Comparison of ENCODE assay signal across 30 cellular contexts in the genomic region with DNA sequence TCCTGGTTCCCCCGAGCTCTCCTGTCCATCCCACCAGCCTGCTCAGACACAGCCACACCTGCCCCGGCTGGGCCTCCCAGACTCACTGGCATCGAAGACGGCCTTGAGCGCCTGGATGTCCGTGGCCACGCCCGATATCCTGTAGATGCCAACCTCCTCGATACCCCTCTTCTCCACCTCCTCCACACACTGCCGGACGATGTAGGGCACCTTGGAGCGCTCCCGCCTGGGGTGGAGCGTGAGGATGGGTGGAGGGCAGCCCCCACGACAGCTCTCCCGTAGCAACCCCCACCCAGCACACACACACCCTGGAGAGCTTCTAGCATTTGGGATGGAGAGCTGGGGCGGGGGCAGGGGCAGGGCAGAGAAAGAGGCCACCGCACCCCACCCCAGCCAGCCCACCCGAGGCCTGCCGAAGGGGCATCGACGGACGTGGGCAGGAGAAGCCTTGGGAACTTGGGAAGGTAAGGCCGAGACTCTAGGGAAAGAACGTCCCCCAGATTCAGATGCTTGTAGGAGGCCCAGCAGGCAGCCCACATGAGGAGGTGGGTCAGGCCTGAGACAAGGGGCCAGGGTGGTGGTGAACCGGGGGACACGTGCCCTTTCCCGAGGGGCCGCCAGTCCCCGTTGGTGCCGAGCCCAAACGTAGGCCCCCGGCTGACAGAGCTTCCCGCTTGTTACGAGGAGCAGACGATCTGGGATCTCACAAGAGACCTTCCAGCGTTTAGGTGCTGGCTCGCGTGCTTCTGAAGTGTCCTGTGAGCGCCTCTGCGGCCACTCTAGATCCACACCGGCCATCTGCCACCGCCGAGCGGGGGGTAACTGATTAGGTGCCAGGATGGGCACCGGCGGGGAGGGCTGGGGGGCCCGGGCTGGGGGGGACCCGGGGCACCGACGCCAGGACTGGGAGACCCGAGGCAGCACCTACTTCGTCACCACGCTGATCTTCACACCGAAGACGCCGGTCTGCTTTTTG. TPM values are rescaled to one million over a fixed set of nuclear protein-coding genes. Genes with fewer than 3 reads are reported as not detected.
DNase-seq lines count a peak whose midpoint lies in the region; ATAC-seq, FAIRE-seq and TF ChIP-seq lines count a peak whose summit lies in the region.
"Had no signal": no experiment of that assay in that cellular context is flagged by ENCODE, and none has a peak within 500 bp of the region (broad histone marks: within the 10 kb centered on the region; RNA-seq: fewer than 3 reads in every experiment).

No MANE protein-coding gene starts in this region.

- no peaks in the 10 kb centered on the region for H3K27me3 Mint-ChIP-seq in activated CD4-positive, alpha-beta memory T cell treated with anti-CD3 and anti-CD28 coated beads, Interleukin-2, amount 10 ng/mL, durations not matched to agents 7 days and 5 days
- H3K27me3 Mint-ChIP-seq: activated CD4-positive, alpha-beta T cell treated with anti-CD3 and anti-CD28 coated beads for 36 hours; activated naive CD8-positive, alpha-beta T cell treated with anti-CD3 and anti-CD28 coated beads for 36 hours; CD8-positive, alpha-beta memory T cell; stimulated activated naive CD8-positive, alpha-beta T cell treated with anti-CD3 and anti-CD28 coated beads, Interleukin-15, amount 100 ng/mL, for 72 hours had no signal

- no peak overlapping the region for H2AFZ ChIP-seq in HCT116 (ENCODE audit: low read depth, low read length, poor library complexity, severe bottlenecking)
- H2AFZ ChIP-seq: GM23338 had no signal

- H3K9ac ChIP-seq in HCT116 (ENCODE audit: low read length), result no peak overlapping the region
- no peak overlapping the region for H3K9ac ChIP-seq in kidney (ENCODE audit: low read length in 2 of 2)

- no TSS peak for BruUV-seq in HCT116 (replicated peaks; lab: Mats Ljungman, UMichigan)

- H3K4me3 Mint-ChIP-seq in activated CD4-positive, alpha-beta memory T cell treated with anti-CD3 and anti-CD28 coated beads, Interleukin-2, amount 10 ng/mL, durations not matched to agents 7 days and 5 days, result no peak overlapping the region
- H3K4me3 Mint-ChIP-seq: activated CD4-positive, alpha-beta T cell treated with anti-CD3 and anti-CD28 coated beads for 36 hours; activated naive CD8-positive, alpha-beta T cell treated with anti-CD3 and anti-CD28 coated beads for 36 hours; endodermal cell; GM23338; immature natural killer cell; stimulated activated naive CD8-positive, alpha-beta T cell treated with anti-CD3 and anti-CD28 coated beads, Interleukin-15, amount 100 ng/mL, for 72 hours; T-helper 2 cell treated with Interferon-gamma antibody and Interleukin-4, amounts not matched to agents 5 μg/mL and 100 μg/mL, for 36 hours had no signal

- H3K4me1 ChIP-seq in A549 (no peaks in the 10 kb centered on the region), HCT116 (ENCODE audit: control insufficient read depth in 1 of 2, insufficient read depth in 2 of 2, low read length in 2 of 2) (no peaks in the 10 kb centered on the region), kidney (ENCODE audit: control insufficient read depth in 1 of 2, insufficient read depth in 1 of 2, low read depth in 1 of 2, low read length in 2 of 2) (no peaks in the 10 kb centered on the region)

- POLR2A ChIA-PET in A549 (lab: Yijun Ruan, JAX), result no interaction called here
- POLR2A ChIA-PET in HCT116 (lab: Charles Lee), result no interaction called here
- POLR2A ChIA-PET in activated CD4-positive, alpha-beta memory T cell treated with anti-CD3 and anti-CD28 coated beads, Interleukin-2, amount 10 ng/mL, durations not matched to agents 7 days and 5 days (lab: Charles Lee), result no interaction called here

- H3K27ac ChIP-seq in A549, result no peak overlapping the region
- H3K27ac ChIP-seq in HCT116 (ENCODE audit: low read depth, low read length), result no peak overlapping the region
- H3K27ac ChIP-seq in angular gyrus (ENCODE audit: low read depth, low read length), result peak overlapping the region; percentile 42
- no peak overlapping the region for H3K27ac ChIP-seq in kidney (ENCODE audit: low read depth in 2 of 2, low read length in 2 of 2)
- H3K27ac ChIP-seq: HL-60 had no signal

- H3K4me2 ChIP-seq in A549 (no peak overlapping the region), HCT116 (ENCODE audit: low read length) (no peak overlapping the region)
- H3K4me2 ChIP-seq: GM23338 had no signal

- TF ChIP-seq POLR2A in A549 (IDR thresholded peaks at IDR 0.05; ENCODE audit: low read length) (no peak), HCT116 (IDR thresholded peaks at IDR 0.05; ENCODE audit: borderline replicate concordance, extremely low read depth, insufficient read depth, insufficient read length) (no peak)

- no peak overlapping the region for H3K27ac Mint-ChIP-seq in activated CD4-positive, alpha-beta memory T cell treated with anti-CD3 and anti-CD28 coated beads, Interleukin-2, amount 10 ng/mL, durations not matched to agents 7 days and 5 days
- H3K27ac Mint-ChIP-seq: activated CD4-positive, alpha-beta T cell treated with anti-CD3 and anti-CD28 coated beads for 36 hours; activated naive CD8-positive, alpha-beta T cell treated with anti-CD3 and anti-CD28 coated beads for 36 hours; endodermal cell; GM23338; stimulated activated naive CD8-positive, alpha-beta T cell treated with anti-CD3 and anti-CD28 coated beads, Interleukin-15, amount 100 ng/mL, for 72 hours; T-helper 2 cell treated with Interferon-gamma antibody and Interleukin-4, amounts not matched to agents 5 μg/mL and 100 μg/mL, for 36 hours had no signal

- no peaks in the 10 kb centered on the region for H4K20me1 ChIP-seq in HCT116 (ENCODE audit: insufficient read depth)

- ATAC-seq in A549 (0 out of 6 replicates have a peak, but pooled peaks have one; percentile 5 to 6), HCT116 (0 out of 2 replicates have a peak, but pooled peaks have one; percentile 15), GM18861 (IDR thresholded peaks at IDR 0.05; ENCODE audit: unreplicated experiment) (no peak)
- ATAC-seq: activated CD4-positive, alpha-beta T cell treated with anti-CD3 and anti-CD28 coated beads for 36 hours; GM23338; left lobe of liver; PC-3; sciatic nerve had no signal

- H3K9me2 ChIP-seq in HCT116 (ENCODE audit: insufficient read depth), result no peaks in the 10 kb centered on the region

- no peak overlapping the region for H3K4me3 ChIP-seq in A549
- H3K4me3 ChIP-seq in HCT116 (replicated peaks in 1 of 2; ENCODE audit: low read depth in 1 of 2, low read length in 2 of 2), result no peak overlapping the region
- no peak overlapping the region for H3K4me3 ChIP-seq in kidney (ENCODE audit: low read length in 2 of 2)
- H3K4me3 ChIP-seq: GM23338 had no signal

- TF ChIP-seq EP300 in A549 (IDR thresholded peaks at IDR 0.05), result no peak

- peaks cover 12% of the 10 kb centered on the region for H3K36me3 Mint-ChIP-seq in activated CD4-positive, alpha-beta memory T cell treated with anti-CD3 and anti-CD28 coated beads, Interleukin-2, amount 10 ng/mL, durations not matched to agents 7 days and 5 days (ENCODE audit: low read depth)
- H3K36me3 Mint-ChIP-seq: activated naive CD8-positive, alpha-beta T cell treated with anti-CD3 and anti-CD28 coated beads for 36 hours had no signal

- RAD21 ChIA-PET in HCT116 (lab: Charles Lee; ENCODE audit: low non-redundant PET in 1 of 2, low total read pairs in 2 of 2, uncharacterized antibody in 2 of 2, unreplicated experiment in 2 of 2), result no interaction called here

- H3K4me1 Mint-ChIP-seq in activated CD4-positive, alpha-beta memory T cell treated with anti-CD3 and anti-CD28 coated beads, Interleukin-2, amount 10 ng/mL, durations not matched to agents 7 days and 5 days, result no peaks in the 10 kb centered on the region
- H3K4me1 Mint-ChIP-seq: activated CD4-positive, alpha-beta T cell treated with anti-CD3 and anti-CD28 coated beads for 36 hours; activated naive CD8-positive, alpha-beta T cell treated with anti-CD3 and anti-CD28 coated beads for 36 hours; CD8-positive, alpha-beta memory T cell; endodermal cell; GM23338; stimulated activated naive CD8-positive, alpha-beta T cell treated with anti-CD3 and anti-CD28 coated beads, Interleukin-15, amount 100 ng/mL, for 72 hours had no signal

- H3K27me3 ChIP-seq in HCT116 (ENCODE audit: insufficient read depth, low read length), result no peaks in the 10 kb centered on the region

- CTCF ChIA-PET in A549 (lab: Yijun Ruan, JAX), result interaction anchor here (1.4 to 4.1 kb wide), 4 partner anchors 12 to 44 kb away, joined by 4 to 23 read pairs (median 12); a partner anchor contains a TSS
- CTCF ChIA-PET in HCT116 (lab: Charles Lee), result no interaction called here
- CTCF ChIA-PET in activated CD4-positive, alpha-beta memory T cell treated with anti-CD3 and anti-CD28 coated beads, Interleukin-2, amount 10 ng/mL, durations not matched to agents 7 days and 5 days (lab: Charles Lee), result no interaction called here

- H3K79me2 ChIP-seq in HCT116 (ENCODE audit: insufficient read depth, low read length), result no peaks in the 10 kb centered on the region

- TF ChIP-seq RAD21 in A549 (conservative IDR thresholded peaks at IDR 0.05 in 1 of 2, IDR thresholded peaks at IDR 0.05 in 1 of 2), result no peak
- no peak for TF ChIP-seq RAD21 in HCT116 (IDR thresholded peaks at IDR 0.05; ENCODE audit: low read depth)

- DNase-seq in A549 (ENCODE audit: low read depth in 1 of 2, low spot score in 1 of 2), result no peak
- no peak for DNase-seq in HCT116 (ENCODE audit: low read depth, low spot score)
- peak; percentile 66 for DNase-seq in kidney
- no peak for DNase-seq in activated CD4-positive, alpha-beta memory T cell treated with anti-CD3 and anti-CD28 coated beads, Interleukin-2, amount 10 ng/mL, durations not matched to agents 7 days and 5 days
- DNase-seq in activated naive CD4-positive, alpha-beta T cell (lab: John Stamatoyannopoulos, UW), result no peak
- no peak for DNase-seq in GM03348 (ENCODE audit: low spot score)
- DNase-seq: activated CD4-positive, alpha-beta T cell treated with anti-CD3 and anti-CD28 coated beads for 36 hours; activated CD8-positive, alpha-beta memory T cell treated with anti-CD3 and anti-CD28 coated beads for 24 hours; activated naive CD8-positive, alpha-beta T cell treated with anti-CD3 and anti-CD28 coated beads for 36 hours; CD8-positive, alpha-beta memory T cell; DMS153; endodermal cell; immature natural killer cell; KG1; mesendoderm; NCI-H1105 treated with DMSO at 0.1 percent for 48 hours; NCI-H187 treated with DMSO at 0.1 percent for 48 hours; NCI-H510A treated with DMSO at 0.1 percent for 48 hours; PC-3; SHP77; stimulated activated CD4-positive, alpha-beta T cell treated with anti-CD3 and anti-CD28 coated beads, Interleukin-12 subunit alpha, Interleukin-12 subunit beta, amount 100 ng/mL, for 4 hours; stimulated activated CD4-positive, alpha-beta T cell treated with anti-CD3 and anti-CD28 coated beads, Interleukin-2, amount 100 ng/mL, for 48 hours; stimulated activated naive CD8-positive, alpha-beta T cell treated with anti-CD3 and anti-CD28 coated beads, Interleukin-15, amount 100 ng/mL, for 72 hours had no signal

- intact Hi-C loops in HCT116 (cut with micrococcal nuclease) (no loop called here), kidney (cut with DNase I) (no loop called here)

- FAIRE-seq in A549 (lab: Jason Lieb, UNC), result no peak
- no peak for FAIRE-seq in kidney (lab: Jason Lieb, UNC)

- no peaks in the 10 kb centered on the region for H3K9me3 ChIP-seq in A549
- H3K9me3 ChIP-seq in HCT116 (ENCODE audit: control insufficient read depth in 1 of 2, insufficient read depth in 1 of 2, low read depth in 1 of 2, low read length in 2 of 2), result no peaks in the 10 kb centered on the region
- no peaks in the 10 kb centered on the region for H3K9me3 ChIP-seq in kidney (ENCODE audit: control insufficient read depth in 1 of 2, low read length in 2 of 2)

- H3K36me3 ChIP-seq in HCT116 (ENCODE audit: control insufficient read depth in 1 of 2, insufficient read depth in 2 of 2, low read length in 2 of 2) (peaks cover 0 to 2% of the 10 kb centered on the region in 2 experiments; a peak in 1 of 4 replicates), kidney (ENCODE audit: control insufficient read depth in 1 of 2, insufficient read depth in 2 of 2, low read length in 2 of 2) (peaks cover 16 to 34% of the 10 kb centered on the region in 2 donors)

- 92% methylated on average over 49 of the region's 57 CpGs for WGBS in A549 (ENCODE audit: missing lambda C conversion rate)

- H3K9me3 Mint-ChIP-seq in activated CD4-positive, alpha-beta memory T cell treated with anti-CD3 and anti-CD28 coated beads, Interleukin-2, amount 10 ng/mL, durations not matched to agents 7 days and 5 days, result no peaks in the 10 kb centered on the region
- H3K9me3 Mint-ChIP-seq: activated naive CD8-positive, alpha-beta T cell treated with anti-CD3 and anti-CD28 coated beads for 36 hours; CD8-positive, alpha-beta memory T cell; endodermal cell; GM23338; immature natural killer cell; stimulated activated naive CD8-positive, alpha-beta T cell treated with anti-CD3 and anti-CD28 coated beads, Interleukin-15, amount 100 ng/mL, for 72 hours; T-helper 2 cell treated with Interferon-gamma antibody and Interleukin-4, amounts not matched to agents 5 μg/mL and 100 μg/mL, for 36 hours had no signal

- TF ChIP-seq CTCF in A549 (IDR thresholded peaks at IDR 0.05), result no peak
- no peak for TF ChIP-seq CTCF in HCT116 (IDR thresholded peaks at IDR 0.05 in 2 of 3, conservative IDR thresholded peaks at IDR 0.05 in 1 of 3; ENCODE audit: borderline replicate concordance in 1 of 3, insufficient read depth in 1 of 3, low read depth in 2 of 3, low read length in 2 of 3)
- no peak for TF ChIP-seq CTCF in kidney (IDR thresholded peaks at IDR 0.05; ENCODE audit: borderline replicate concordance, extremely low read depth, insufficient read depth)

RNA-seq across cellular contexts. Expression of a gene that starts 15.1 kb away (rescaled TPM):
- 14.7 and 15.8 TPM in 2 replicates for polyA plus RNA-seq in A549 (2011; rRNA removed)
- polyA plus RNA-seq in A549 (2012; cell fraction: cytosol; rRNA removed), result 18.5 and 19.6 TPM in 2 replicates
- polyA plus RNA-seq in A549 (2012; cell fraction: nucleus; rRNA removed), result 9.8 and 14.0 TPM in 2 replicates
- 21.3 to 22.4 TPM (median 22.1 TPM) in 3 replicates for polyA plus RNA-seq in A549 (2017; fragmentation: RNase III; extraction: RNeasy Plus Mini Kit Qiagen cat#74134 plus additional on column Dnase treatment)
- polyA minus RNA-seq in A549 (2011; rRNA and poly(A)+ RNA removed), result 21.8 and 23.3 TPM in 2 replicates
- total RNA-seq in HCT116 (2021; ENCODE audit: unreplicated experiment), result 14.0 TPM
- 8.4 and 9.6 TPM in 2 replicates for polyA plus RNA-seq in HCT116 (2012)
- 14.6 TPM for total RNA-seq in kidney
- 17.3 TPM for polyA plus RNA-seq in kidney (ENCODE audit: insufficient read depth, low read depth, low replicate concordance)
- total RNA-seq in activated CD4-positive, alpha-beta memory T cell treated with anti-CD3 and anti-CD28 coated beads, Interleukin-2, amount 10 ng/mL, durations not matched to agents 7 days and 5 days, result 1 to 10 TPM; 8.1 to 8.2 TPM

RNA-seq across cellular contexts. Expression of a gene that starts 32.5 kb away (rescaled TPM):
- 22.2 and 24.6 TPM in 2 replicates for polyA plus RNA-seq in A549 (2011; rRNA removed)
- 37.0 and 51.9 TPM in 2 replicates for polyA plus RNA-seq in A549 (2012; cell fraction: cytosol; rRNA removed)
- 48.5 and 62.7 TPM in 2 replicates for polyA plus RNA-seq in A549 (2012; cell fraction: nucleus; rRNA removed)
- 31.1 to 37.2 TPM (median 32.3 TPM) in 3 replicates for polyA plus RNA-seq in A549 (2017; fragmentation: RNase III; extraction: RNeasy Plus Mini Kit Qiagen cat#74134 plus additional on column Dnase treatment)
- polyA minus RNA-seq in A549 (2011; rRNA and poly(A)+ RNA removed), result 51.8 and 54.6 TPM in 2 replicates
- total RNA-seq in HCT116 (2021; ENCODE audit: unreplicated experiment), result 83.7 TPM
- polyA plus RNA-seq in HCT116 (2012), result 60.7 and 64.7 TPM in 2 replicates
- 26.8 TPM for total RNA-seq in kidney
- polyA plus RNA-seq in kidney (ENCODE audit: insufficient read depth, low read depth, low replicate concordance), result 10.2 TPM
- total RNA-seq in activated CD4-positive, alpha-beta memory T cell treated with anti-CD3 and anti-CD28 coated beads, Interleukin-2, amount 10 ng/mL, durations not matched to agents 7 days and 5 days, result under 1 TPM; 0.23 to 0.30 TPM

Comparison
In these comparisons a context has a peak if more than half of its experiments do, and no peak if none do; other contexts are left out.
1. RNA of a gene that starts 32.5 kb away (total RNA-seq): 83.7 TPM in HCT116 (single experiment) and 26.8 TPM in kidney (single experiment); 0.23 to 0.30 TPM in activated CD4-positive, alpha-beta memory T cell treated with anti-CD3 and anti-CD28 coated beads, Interleukin-2, amount 10 ng/mL, durations not matched to agents 7 days and 5 days; every median in the first group is over 10 times any median in the second.